Comparison of ENCODE assay signal across 1 cellular context in genomic region chr18:80109676-80110078, GRCh38.
A peak's percentile ranks its signal among the peaks of the same experiment; 100 is the strongest.
TF ChIP-seq lines count a peak whose summit lies in the region.

No MANE protein-coding gene starts in this region.

TF ChIP-seq in GM12878, 131 proteins besides CTCF, POLR2A, EP300 and RAD21 (continued from another document):
- no peak for TF ChIP-seq ZBTB11 (CRISPR knock-in tag; IDR thresholded peaks at IDR 0.05)
- peak in 1 of 2 experiments; percentile 72; a peak in 2 of 4 replicates for TF ChIP-seq BHLHE40 (IDR thresholded peaks at IDR 0.05; ENCODE audit: borderline replicate concordance in 1 of 2, low read depth in 2 of 2, low read length in 1 of 2)
- no peak for TF ChIP-seq NKRF (conservative IDR thresholded peaks at IDR 0.05)
- no peak for TF ChIP-seq CBX3 (IDR thresholded peaks at IDR 0.05; ENCODE audit: borderline replicate concordance, low read depth)
- TF ChIP-seq PKNOX1 (IDR thresholded peaks at IDR 0.05), result peak; percentile 51
- no peak for TF ChIP-seq CHD4 (IDR thresholded peaks at IDR 0.05)
- TF ChIP-seq IKZF1 (conservative IDR thresholded peaks at IDR 0.05), result 0 out of 2 replicates have a peak, but pooled peaks have one; percentile 17
- peak; percentile 73 for TF ChIP-seq RAD51 (IDR thresholded peaks at IDR 0.05)
- no peak for TF ChIP-seq IRF5 (IDR thresholded peaks at IDR 0.05; ENCODE audit: borderline replicate concordance)
